22 cellular contexts compared by ENCODE assay signal in genomic region chr1:33329600-33330305, GRCh38. TPM values are rescaled to one million over a fixed set of nuclear protein-coding genes. Genes with fewer than 3 reads are reported as not detected.
DNase-seq lines count a peak whose midpoint lies in the region; ATAC-seq, FAIRE-seq and TF ChIP-seq lines count a peak whose summit lies in the region.
"Had no signal": no experiment of that assay in that cellular context is flagged by ENCODE, and none has a peak within 500 bp of the region (broad histone marks: within the 10 kb centered on the region; RNA-seq: fewer than 3 reads in every experiment).

No MANE protein-coding gene starts in this region.

- POLR2A ChIA-PET in HCT116 (lab: Charles Lee), result no interaction called here

- no peak for TF ChIP-seq CTCF in HCT116 (IDR thresholded peaks at IDR 0.05 in 2 of 3, conservative IDR thresholded peaks at IDR 0.05 in 1 of 3; ENCODE audit: borderline replicate concordance in 1 of 3, insufficient read depth in 1 of 3, low read depth in 2 of 3, low read length in 2 of 3)
- no peak for TF ChIP-seq CTCF in VCaP (conservative IDR thresholded peaks at IDR 0.05)
- TF ChIP-seq CTCF in kidney (IDR thresholded peaks at IDR 0.05; ENCODE audit: borderline replicate concordance, extremely low read depth, insufficient read depth), result no peak
- TF ChIP-seq CTCF in gastrocnemius medialis (IDR thresholded peaks at IDR 0.05 in 4 of 5, conservative IDR thresholded peaks at IDR 0.05 in 1 of 5), result no peak

- TF ChIP-seq POLR2A in HCT116 (IDR thresholded peaks at IDR 0.05; ENCODE audit: borderline replicate concordance, extremely low read depth, insufficient read depth, insufficient read length), result no peak
- no peak for TF ChIP-seq POLR2A in gastrocnemius medialis (IDR thresholded peaks at IDR 0.05)

- ATAC-seq in HCT116, result no peak
- no peak for ATAC-seq in gastrocnemius medialis
- ATAC-seq: mucosa of descending colon had no signal

- H3K9ac ChIP-seq in HCT116 (ENCODE audit: low read length) (no peak overlapping the region), kidney (ENCODE audit: low read length in 2 of 2) (no peak overlapping the region)

- no peaks in the 10 kb centered on the region for H3K27me3 ChIP-seq in HCT116 (ENCODE audit: insufficient read depth, low read length)
- no peaks in the 10 kb centered on the region for H3K27me3 ChIP-seq in gastrocnemius medialis
- H3K27me3 ChIP-seq: MG63 had no signal

- no peak overlapping the region for H2AFZ ChIP-seq in HCT116 (ENCODE audit: low read depth, low read length, poor library complexity, severe bottlenecking)

- FAIRE-seq in kidney (lab: Jason Lieb, UNC), result no peak
- FAIRE-seq: G401.6 had no signal

- no peak overlapping the region for H3K4me3 ChIP-seq in HCT116 (replicated peaks in 1 of 2; ENCODE audit: low read depth in 1 of 2, low read length in 2 of 2)
- no peak overlapping the region for H3K4me3 ChIP-seq in kidney (ENCODE audit: low read length in 2 of 2)
- no peak overlapping the region for H3K4me3 ChIP-seq in gastrocnemius medialis
- H3K4me3 ChIP-seq: MG63, mucosa of descending colon had no signal

- intact Hi-C loops in HCT116 (cut with micrococcal nuclease) (no loop called here), kidney (cut with DNase I) (no loop called here), gastrocnemius medialis (cut with DNase I; ENCODE audit: low total_unique reads) (no loop called here)

- DNase-seq in HCT116 (ENCODE audit: low read depth, low spot score) (no peak), kidney (peak; percentile 59), gastrocnemius medialis (peak in 1 of 2 donors; percentile 10), DMS 273 (lab: John Stamatoyannopoulos, UW; ENCODE audit: unreplicated experiment) (no peak), NCI-H748 (lab: John Stamatoyannopoulos, UW; ENCODE audit: unreplicated experiment) (no peak), NCI-H1930 (lab: John Stamatoyannopoulos, UW) (no peak)
- DNase-seq: activated CD4-positive, alpha-beta T cell treated with anti-CD3 and anti-CD28 coated beads for 48 hours; activated gamma-delta T cell; amniotic stem cell; CD4-positive, CD25-positive, alpha-beta regulatory T cell; DMS 273 treated with DMSO at 0.1 percent for 48 hours; GOT3; MG63; mucosa of descending colon; NCI-H774; nucleus accumbens; OCI-M1 had no signal

- H3K4me1 ChIP-seq in HCT116 (ENCODE audit: control insufficient read depth in 1 of 2, insufficient read depth in 2 of 2, low read length in 2 of 2) (no peaks in the 10 kb centered on the region), kidney (ENCODE audit: control insufficient read depth in 1 of 2, insufficient read depth in 1 of 2, low read depth in 1 of 2, low read length in 2 of 2) (peaks cover 33 to 35% of the 10 kb centered on the region in 2 donors), gastrocnemius medialis (peaks cover 63 to 64% of the 10 kb centered on the region in 2 donors)

- H3K27ac ChIP-seq in HCT116 (ENCODE audit: low read depth, low read length) (no peak overlapping the region), VCaP (peak overlapping the region; percentile 79), kidney (ENCODE audit: low read depth in 2 of 2, low read length in 2 of 2) (no peak overlapping the region), gastrocnemius medialis (peak overlapping the region; percentile 94 to 99 (median 98))

- BruUV-seq in HCT116 (replicated peaks; lab: Mats Ljungman, UMichigan), result no TSS peak

- RAD21 ChIA-PET in HCT116 (lab: Charles Lee; ENCODE audit: low non-redundant PET in 1 of 2, low total read pairs in 2 of 2, uncharacterized antibody in 2 of 2, unreplicated experiment in 2 of 2), result no interaction called here

- H3K9me3 ChIP-seq in HCT116 (ENCODE audit: control insufficient read depth in 1 of 2, insufficient read depth in 1 of 2, low read depth in 1 of 2, low read length in 2 of 2) (no peaks in the 10 kb centered on the region), kidney (ENCODE audit: control insufficient read depth in 1 of 2, low read length in 2 of 2) (no peaks in the 10 kb centered on the region), gastrocnemius medialis (no peaks in the 10 kb centered on the region)
- H3K9me3 ChIP-seq: MG63, mucosa of descending colon had no signal

- peaks cover 40% of the 10 kb centered on the region for H3K79me2 ChIP-seq in HCT116 (ENCODE audit: insufficient read depth, low read length)

- H4K20me1 ChIP-seq in HCT116 (ENCODE audit: insufficient read depth), result no peaks in the 10 kb centered on the region

- in situ Hi-C loops in gastrocnemius medialis (cut with MboI; ENCODE audit: low sequenced_read_pairs in 4 of 4), result no loop called here

- no peak for TF ChIP-seq RAD21 in HCT116 (IDR thresholded peaks at IDR 0.05; ENCODE audit: low read depth)

- H3K36me3 ChIP-seq in HCT116 (ENCODE audit: control insufficient read depth in 1 of 2, insufficient read depth in 2 of 2, low read length in 2 of 2) (peaks cover 94% of the 10 kb centered on the region in 2 experiments), kidney (ENCODE audit: control insufficient read depth in 1 of 2, insufficient read depth in 2 of 2, low read length in 2 of 2) (peaks cover 68 to 82% of the 10 kb centered on the region in 2 donors), gastrocnemius medialis (peaks cover 13 to 74% of the 10 kb centered on the region in 2 donors)

- H3K9me2 ChIP-seq in HCT116 (ENCODE audit: insufficient read depth), result no peaks in the 10 kb centered on the region

- CTCF ChIA-PET in HCT116 (lab: Charles Lee), result no interaction called here

- no peak overlapping the region for H3K4me2 ChIP-seq in HCT116 (ENCODE audit: low read length)

TF ChIP-seq in HCT116, 20 proteins besides CTCF, POLR2A, EP300 and RAD21:
- TF ChIP-seq POLR2AphosphoS5 (IDR thresholded peaks at IDR 0.05; ENCODE audit: low read depth, low read length), result peak; percentile 41; the same call in 1 of the 2 replicates
- no peak for TF ChIP-seq FOSL1 (IDR thresholded peaks at IDR 0.05; ENCODE audit: low read depth)

RNA-seq across cellular contexts. Expression of gene A3GALT2, which starts 8.9 kb away (rescaled TPM):
- total RNA-seq in HCT116 (2021; ENCODE audit: unreplicated experiment), result not detected
- polyA plus RNA-seq in HCT116 (2012), result not detected in 2 replicates
- total RNA-seq in kidney, result not detected
- polyA plus RNA-seq in kidney (ENCODE audit: insufficient read depth, low read depth, low replicate concordance), result not detected
- total RNA-seq in gastrocnemius medialis, result not detected
- total RNA-seq: CD4-positive, CD25-positive, alpha-beta regulatory T cell; mucosa of descending colon; renal cortical epithelial cell; T-helper 1 cell treated with Interleukin-12 subunit alpha and Interleukin-12 subunit beta and Interleukin-4 antibody, amounts not matched to agents 30 ng/mL and 1 ng/mL, for 36 hours had no signal
- polyA plus RNA-seq: CD4-positive, CD25-positive, alpha-beta regulatory T cell; IgD-negative memory B cell had no signal

Comparison
In these comparisons a context has a peak if more than half of its experiments do, and no peak if none do; other contexts are left out.
1. H3K27ac ChIP-seq: peak in VCaP (single experiment) and gastrocnemius medialis (4 of 4); none in HCT116 (single experiment) and kidney (0 of 2).